Comparison of ENCODE assay signal across 15 cellular contexts in the genomic region with DNA sequence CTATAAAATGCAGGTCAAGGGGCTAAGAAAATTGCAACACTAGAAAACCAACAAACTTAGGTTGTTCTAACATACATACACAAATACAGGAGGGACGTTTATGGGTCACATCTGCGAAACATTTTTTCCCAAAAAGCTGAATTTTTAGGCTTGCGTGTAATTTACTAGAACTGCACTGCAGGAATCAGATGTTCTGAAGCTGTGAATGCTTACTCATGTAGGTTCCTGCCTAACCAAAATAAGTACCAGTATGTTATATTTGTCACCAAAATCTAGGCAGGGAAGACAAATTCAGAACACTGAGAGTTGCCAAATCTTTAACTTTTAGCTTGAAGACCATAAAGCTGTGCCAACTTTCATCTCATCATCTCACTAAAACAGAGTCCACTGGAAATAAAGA. TPM values are rescaled to one million over a fixed set of nuclear protein-coding genes. Genes with fewer than 3 reads are reported as not detected.
A peak's percentile ranks its signal among the peaks of the same experiment; 100 is the strongest.
DNase-seq lines count a peak whose midpoint lies in the region; ATAC-seq and TF ChIP-seq lines count a peak whose summit lies in the region.
"Had no signal": no experiment of that assay in that cellular context is flagged by ENCODE, and none has a peak within 500 bp of the region (broad histone marks: within the 10 kb centered on the region; RNA-seq: fewer than 3 reads in every experiment).

No MANE protein-coding gene starts in this region.

- H3K27ac ChIP-seq in coronary artery (peak overlapping the region; percentile 98 to 99), neural cell (ENCODE audit: low read length) (no peak overlapping the region)
- H3K27ac ChIP-seq: SK-N-MC had no signal

- CTCF ChIA-PET in activated naive CD4-positive, alpha-beta T cell treated with anti-CD3 and anti-CD28 coated beads, Interleukin-2, amount 10 ng/mL, durations not matched to agents 7 days and 5 days (lab: Charles Lee): no interaction called here
- CTCF ChIA-PET in activated naive CD4-positive, alpha-beta T cell treated with anti-CD3 and anti-CD28 coated beads for 36 hours (lab: Charles Lee): no interaction called here

- peaks cover 13% of the 10 kb centered on the region for H3K36me3 Mint-ChIP-seq in activated naive CD4-positive, alpha-beta T cell treated with anti-CD3 and anti-CD28 coated beads, Interleukin-2, amount 50 U/mL, for 24 hours
- H3K36me3 Mint-ChIP-seq in activated naive CD4-positive, alpha-beta T cell treated with anti-CD3 and anti-CD28 coated beads, Interleukin-2, amount 10 ng/mL, durations not matched to agents 7 days and 5 days: peaks cover 23% of the 10 kb centered on the region
- peaks cover 18% of the 10 kb centered on the region for H3K36me3 Mint-ChIP-seq in type B pancreatic cell
- peaks cover 5% of the 10 kb centered on the region for H3K36me3 Mint-ChIP-seq in activated naive CD4-positive, alpha-beta T cell treated with anti-CD3 and anti-CD28 coated beads for 36 hours (ENCODE audit: low read depth)

- H3K9me3 ChIP-seq in neural cell (ENCODE audit: low read length): no peaks in the 10 kb centered on the region
- H3K9me3 ChIP-seq: Caco-2 had no signal

- H3K36me3 ChIP-seq in neural cell (ENCODE audit: insufficient read depth, low read length): no peaks in the 10 kb centered on the region

- peaks cover 4% of the 10 kb centered on the region for H4K20me1 ChIP-seq in neural cell (ENCODE audit: insufficient read depth)

- H3K4me3 Mint-ChIP-seq in activated naive CD4-positive, alpha-beta T cell treated with anti-CD3 and anti-CD28 coated beads, Interleukin-2, amount 50 U/mL, for 24 hours: no peak overlapping the region
- H3K4me3 Mint-ChIP-seq in activated naive CD4-positive, alpha-beta T cell treated with anti-CD3 and anti-CD28 coated beads, Interleukin-2, amount 10 ng/mL, durations not matched to agents 7 days and 5 days: no peak overlapping the region
- peak overlapping the region; percentile 30 for H3K4me3 Mint-ChIP-seq in type B pancreatic cell
- no peak overlapping the region for H3K4me3 Mint-ChIP-seq in activated naive CD4-positive, alpha-beta T cell treated with anti-CD3 and anti-CD28 coated beads for 36 hours
- H3K4me3 Mint-ChIP-seq: activated CD8-positive, alpha-beta memory T cell treated with anti-CD3 and anti-CD28 coated beads, Interleukin-2, amount 10 ng/mL, durations not matched to agents 7 days and 5 days had no signal

- peaks cover 32% of the 10 kb centered on the region for H3K4me1 Mint-ChIP-seq in activated naive CD4-positive, alpha-beta T cell treated with anti-CD3 and anti-CD28 coated beads, Interleukin-2, amount 50 U/mL, for 24 hours
- H3K4me1 Mint-ChIP-seq in activated naive CD4-positive, alpha-beta T cell treated with anti-CD3 and anti-CD28 coated beads, Interleukin-2, amount 10 ng/mL, durations not matched to agents 7 days and 5 days: peaks cover 16% of the 10 kb centered on the region
- H3K4me1 Mint-ChIP-seq in type B pancreatic cell (ENCODE audit: unreplicated experiment): peaks cover 15% of the 10 kb centered on the region
- peaks cover 21% of the 10 kb centered on the region for H3K4me1 Mint-ChIP-seq in activated naive CD4-positive, alpha-beta T cell treated with anti-CD3 and anti-CD28 coated beads for 36 hours (ENCODE audit: low read depth)

- DNase-seq in activated naive CD4-positive, alpha-beta T cell treated with anti-CD3 and anti-CD28 coated beads, Interleukin-2, amount 10 ng/mL, durations not matched to agents 7 days and 5 days: no peak
- no peak for DNase-seq in coronary artery (ENCODE audit: low spot score)
- no peak for DNase-seq in type B pancreatic cell (ENCODE audit: extremely low spot score, unreplicated experiment)
- no peak for DNase-seq in NCI-H1105 treated with DMSO at 0.1 percent for 48 hours (lab: John Stamatoyannopoulos, UW)
- no peak for DNase-seq in activated naive CD4-positive, alpha-beta T cell treated with anti-CD3 and anti-CD28 coated beads for 36 hours
- DNase-seq: activated CD8-positive, alpha-beta memory T cell treated with anti-CD3 and anti-CD28 coated beads, Interleukin-2, amount 10 ng/mL, durations not matched to agents 7 days and 5 days; Caco-2; dermis blood vessel endothelial cell; kidney glomerular epithelial cell; naive B cell had no signal

- no peaks in the 10 kb centered on the region for H3K27me3 Mint-ChIP-seq in activated naive CD4-positive, alpha-beta T cell treated with anti-CD3 and anti-CD28 coated beads, Interleukin-2, amount 50 U/mL, for 24 hours
- H3K27me3 Mint-ChIP-seq in activated naive CD4-positive, alpha-beta T cell treated with anti-CD3 and anti-CD28 coated beads, Interleukin-2, amount 10 ng/mL, durations not matched to agents 7 days and 5 days: no peaks in the 10 kb centered on the region
- H3K27me3 Mint-ChIP-seq in type B pancreatic cell: no peaks in the 10 kb centered on the region
- H3K27me3 Mint-ChIP-seq in activated naive CD4-positive, alpha-beta T cell treated with anti-CD3 and anti-CD28 coated beads for 36 hours (ENCODE audit: low read depth): no peaks in the 10 kb centered on the region
- H3K27me3 Mint-ChIP-seq: activated CD8-positive, alpha-beta memory T cell treated with anti-CD3 and anti-CD28 coated beads, Interleukin-2, amount 10 ng/mL, durations not matched to agents 7 days and 5 days; naive B cell had no signal

- H3K9me3 Mint-ChIP-seq in activated naive CD4-positive, alpha-beta T cell treated with anti-CD3 and anti-CD28 coated beads, Interleukin-2, amount 50 U/mL, for 24 hours: no peaks in the 10 kb centered on the region
- H3K9me3 Mint-ChIP-seq in activated naive CD4-positive, alpha-beta T cell treated with anti-CD3 and anti-CD28 coated beads, Interleukin-2, amount 10 ng/mL, durations not matched to agents 7 days and 5 days: no peaks in the 10 kb centered on the region
- peaks cover 9% of the 10 kb centered on the region for H3K9me3 Mint-ChIP-seq in type B pancreatic cell
- H3K9me3 Mint-ChIP-seq in activated naive CD4-positive, alpha-beta T cell treated with anti-CD3 and anti-CD28 coated beads for 36 hours: no peaks in the 10 kb centered on the region

- TF ChIP-seq EP300 in neural cell (conservative IDR thresholded peaks at IDR 0.05; ENCODE audit: poor library complexity, severe bottlenecking): no peak

- H3K4me2 ChIP-seq in neural cell (ENCODE audit: low read length): no peak overlapping the region

- peaks cover 8% of the 10 kb centered on the region for H3F3A ChIP-seq in neural cell (ENCODE audit: insufficient read depth, low read length, poor library complexity, severe bottlenecking)

- ATAC-seq in GM19328 (IDR thresholded peaks at IDR 0.05; ENCODE audit: unreplicated experiment): no peak
- ATAC-seq: activated CD8-positive, alpha-beta memory T cell treated with anti-CD3 and anti-CD28 coated beads, Interleukin-2, amount 10 ng/mL, durations not matched to agents 7 days and 5 days; sciatic nerve had no signal

- TF ChIP-seq CTCF in coronary artery (IDR thresholded peaks at IDR 0.05) (no peak), neural cell (IDR thresholded peaks at IDR 0.05; ENCODE audit: poor library complexity, severe bottlenecking) (no peak), type B pancreatic cell (conservative IDR thresholded peaks at IDR 0.05) (no peak)

- no peak overlapping the region for H3K9ac ChIP-seq in neural cell (ENCODE audit: low read length)

- H3K79me2 ChIP-seq in neural cell (replicated peaks; ENCODE audit: insufficient read depth, low read length): peaks cover 88% of the 10 kb centered on the region

- intact Hi-C loops in activated naive CD4-positive, alpha-beta T cell treated with anti-CD3 and anti-CD28 coated beads for 36 hours (cut with micrococcal nuclease): no loop called here

- peak overlapping the region; percentile 76 for H3K27ac Mint-ChIP-seq in activated naive CD4-positive, alpha-beta T cell treated with anti-CD3 and anti-CD28 coated beads, Interleukin-2, amount 50 U/mL, for 24 hours
- no peak overlapping the region for H3K27ac Mint-ChIP-seq in activated naive CD4-positive, alpha-beta T cell treated with anti-CD3 and anti-CD28 coated beads, Interleukin-2, amount 10 ng/mL, durations not matched to agents 7 days and 5 days
- peak overlapping the region; percentile 61 for H3K27ac Mint-ChIP-seq in type B pancreatic cell
- no peak overlapping the region for H3K27ac Mint-ChIP-seq in activated naive CD4-positive, alpha-beta T cell treated with anti-CD3 and anti-CD28 coated beads for 36 hours
- H3K27ac Mint-ChIP-seq: activated CD8-positive, alpha-beta memory T cell treated with anti-CD3 and anti-CD28 coated beads, Interleukin-2, amount 10 ng/mL, durations not matched to agents 7 days and 5 days had no signal

- no peak overlapping the region for H2AFZ ChIP-seq in neural cell (ENCODE audit: low read depth, low read length)

- no peaks in the 10 kb centered on the region for H3K27me3 ChIP-seq in neural cell (ENCODE audit: insufficient read depth, low read depth, low read length)

- H3K9me2 ChIP-seq in neural cell (ENCODE audit: insufficient read depth, low read length): no peaks in the 10 kb centered on the region

- H3K4me3 ChIP-seq in coronary artery: no peak overlapping the region
- H3K4me3 ChIP-seq in neural cell (ENCODE audit: low read length): peak overlapping the region; percentile 98
- H3K4me3 ChIP-seq: SK-N-MC had no signal

- no peak for TF ChIP-seq RAD21 in neural cell (conservative IDR thresholded peaks at IDR 0.05)

TF ChIP-seq in neural cell, 6 proteins besides CTCF, POLR2A, EP300 and RAD21 (continues in another document):
- TF ChIP-seq POLR2AphosphoS5 (IDR thresholded peaks at IDR 0.05) (no peak), MXI1 (conservative IDR thresholded peaks at IDR 0.05; ENCODE audit: poor library complexity, severe bottlenecking) (no peak), TAF1 (IDR thresholded peaks at IDR 0.05; ENCODE audit: low read depth) (no peak)

RNA-seq across cellular contexts. Expression of gene UBE2H, which starts 5.8 kb away (rescaled TPM):
- 96.1 and 104 TPM in 2 replicates for polyA plus RNA-seq in neural cell
- polyA minus RNA-seq in neural cell: 186 and 198 TPM in 2 replicates
- total RNA-seq in type B pancreatic cell (ENCODE audit: low replicate concordance): 80.7 and 141 TPM in 2 replicates
- total RNA-seq in activated naive CD4-positive, alpha-beta T cell treated with anti-CD3 and anti-CD28 coated beads for 36 hours: 10 to 100 TPM; 33.4 to 37.6 TPM

Comparison
In these comparisons a context has a peak if more than half of its experiments do, and no peak if none do; other contexts are left out.
1. H3K27ac Mint-ChIP-seq: peak in activated naive CD4-positive, alpha-beta T cell treated with anti-CD3 and anti-CD28 coated beads, Interleukin-2, amount 50 U/mL, for 24 hours (single experiment) and type B pancreatic cell (single experiment); none in activated naive CD4-positive, alpha-beta T cell treated with anti-CD3 and anti-CD28 coated beads, Interleukin-2, amount 10 ng/mL, durations not matched to agents 7 days and 5 days (single experiment) and activated naive CD4-positive, alpha-beta T cell treated with anti-CD3 and anti-CD28 coated beads for 36 hours (single experiment).